ENCODE assay signal across 10 cellular contexts in genomic region chr18:74351354-74351753, GRCh38. TPM values are rescaled to one million over a fixed set of nuclear protein-coding genes. Genes with fewer than 3 reads are reported as not detected.
A peak's percentile ranks its signal among the peaks of the same experiment; 100 is the strongest.
DNase-seq lines count a peak whose midpoint lies in the region; ATAC-seq, FAIRE-seq and TF ChIP-seq lines count a peak whose summit lies in the region.
"Had no signal": no experiment of that assay in that cellular context is flagged by ENCODE, and none has a peak within 500 bp of the region (broad histone marks: within the 10 kb centered on the region; RNA-seq: fewer than 3 reads in every experiment).

No MANE protein-coding gene starts in this region.

- intact Hi-C loops in left cardiac atrium (cut with DNase I): loop anchor here in 1 of 2 donors (5.0 to 10.0 kb wide), 2 partner anchors 141 to 203 kb away; no protein-coding TSS in a partner anchor
- intact Hi-C loops in left ventricle myocardium inferior (cut with micrococcal nuclease): loop anchor here (5.0 kb wide), 2 partner anchors 126 to 141 kb away; no protein-coding TSS in a partner anchor

- H3K4me3 ChIP-seq in left ventricle myocardium inferior: no peak overlapping the region
- H3K4me3 ChIP-seq in brain microvascular endothelial cell (ENCODE audit: low read depth, low read length): no peak overlapping the region

- no peaks in the 10 kb centered on the region for H3K36me3 ChIP-seq in left ventricle myocardium inferior
- no peaks in the 10 kb centered on the region for H3K36me3 ChIP-seq in brain microvascular endothelial cell (replicated peaks)

- TF ChIP-seq CTCF in left ventricle myocardium inferior (IDR thresholded peaks at IDR 0.05; ENCODE audit: borderline replicate concordance): no peak
- no peak for TF ChIP-seq CTCF in brain microvascular endothelial cell (IDR thresholded peaks at IDR 0.05; ENCODE audit: low read depth, low read length, missing control alignments)

- no peaks in the 10 kb centered on the region for H3K4me1 ChIP-seq in left ventricle myocardium inferior

- in situ Hi-C loops in brain microvascular endothelial cell (cut with HindIII; ENCODE audit: low pct_ligation_motif_present, low sequenced_read_pairs): no loop called here

- DNase-seq in left cardiac atrium: no peak
- no peak for DNase-seq in left ventricle myocardium inferior
- peak; percentile 72 for DNase-seq in brain microvascular endothelial cell
- DNase-seq in urothelium cell line (ENCODE audit: low spot score): peak; percentile 26
- DNase-seq in NCI-H2029 treated with DMSO at 0.1 percent for 48 hours (lab: John Stamatoyannopoulos, UW): no peak
- DNase-seq in DMS79 treated with DMSO at 0.1 percent for 48 hours (lab: John Stamatoyannopoulos, UW): no peak
- DNase-seq: CD4-positive, CD25-positive, alpha-beta regulatory T cell had no signal

- no peaks in the 10 kb centered on the region for H3K27me3 ChIP-seq in left ventricle myocardium inferior (ENCODE audit: low read depth)
- no peaks in the 10 kb centered on the region for H3K27me3 ChIP-seq in brain microvascular endothelial cell (replicated peaks)

- no peak overlapping the region for H3K27ac ChIP-seq in left ventricle myocardium inferior (replicated peaks)
- no peak overlapping the region for H3K27ac ChIP-seq in brain microvascular endothelial cell

- no peaks in the 10 kb centered on the region for H3K9me3 ChIP-seq in left ventricle myocardium inferior (replicated peaks)

- no peak for FAIRE-seq in urothelium cell line (lab: Jason Lieb, UNC)

- ATAC-seq in left cardiac atrium (peak; percentile 38 to 39), HG03442 (IDR thresholded peaks at IDR 0.05; ENCODE audit: unreplicated experiment) (peak; percentile 77), GM19324 (IDR thresholded peaks at IDR 0.05; ENCODE audit: low FRiP score, unreplicated experiment) (no peak)

RNA-seq across cellular contexts. Expression of gene C18orf63, which starts 35.7 kb away (rescaled TPM):
- total RNA-seq in left cardiac atrium (not detected), left ventricle myocardium inferior (not detected)
- total RNA-seq: CD4-positive, CD25-positive, alpha-beta regulatory T cell; mononuclear cell had no signal

RNA-seq across cellular contexts. Expression of gene CYB5A, which starts 59.6 kb away (rescaled TPM):
- total RNA-seq in left cardiac atrium (100 to 1,000 TPM in 1 of 2 donors, 10 to 100 TPM in 1; 66.7 to 122 TPM), left ventricle myocardium inferior (105 TPM)

Comparison
In these comparisons a context has a peak if more than half of its experiments do, and no peak if none do; other contexts are left out.
1. DNase-seq: peak in brain microvascular endothelial cell (single experiment) and urothelium cell line (single experiment); none in left cardiac atrium (single experiment), left ventricle myocardium inferior (single experiment), NCI-H2029 treated with DMSO at 0.1 percent for 48 hours (single experiment) and DMS79 treated with DMSO at 0.1 percent for 48 hours (single experiment).